Comparison of ENCODE assay signal across 10 cellular contexts in genomic region chr3:194271459-194272035, GRCh38.
DNase-seq lines count a peak whose midpoint lies in the region; ATAC-seq and TF ChIP-seq lines count a peak whose summit lies in the region.
"Had no signal": no experiment of that assay in that cellular context is flagged by ENCODE, and none has a peak within 500 bp of the region (broad histone marks: within the 10 kb centered on the region; RNA-seq: fewer than 3 reads in every experiment).

No MANE protein-coding gene starts in this region.

- peak overlapping the region; percentile 96 for H3K27ac ChIP-seq in left ventricle myocardium inferior (replicated peaks)
- peak overlapping the region; percentile 44 to 79 for H3K27ac ChIP-seq in ovary
- peak overlapping the region; percentile 69 to 76 for H3K27ac ChIP-seq in aorta (ENCODE audit: low read depth in 1 of 2, low read length in 2 of 2)

- H3K27me3 ChIP-seq in left ventricle myocardium inferior (ENCODE audit: low read depth) (no peaks in the 10 kb centered on the region), ovary (no peaks in the 10 kb centered on the region), aorta (ENCODE audit: control insufficient read depth in 1 of 2, insufficient read depth in 2 of 2, low read length in 1 of 2) (no peaks in the 10 kb centered on the region)

- DNase-seq in left ventricle myocardium inferior (no peak), Right ventricle myocardium superior (no peak), fibroblast of gingiva (ENCODE audit: low read depth) (peak; percentile 27), ovary (no peak), aorta (no peak), CD1c-positive myeloid dendritic cell (ENCODE audit: extremely low spot score) (no peak), OCI-M1 (lab: John Stamatoyannopoulos, UW) (no peak)
- DNase-seq: EL had no signal

- WGBS in ovary, 3 donors, result 52 to 75% (median 54%) methylated on average over 15 of the region's 15 CpGs
- 24 to 31% methylated on average over 15 of the region's 15 CpGs for WGBS in aorta, 2 donors

- H3K9me3 ChIP-seq in left ventricle myocardium inferior (replicated peaks), result no peaks in the 10 kb centered on the region
- no peaks in the 10 kb centered on the region for H3K9me3 ChIP-seq in ovary
- H3K9me3 ChIP-seq in aorta (ENCODE audit: control insufficient read depth, low read length), result no peaks in the 10 kb centered on the region

- H3K4me3 ChIP-seq in left ventricle myocardium inferior (no peak overlapping the region), ovary (no peak overlapping the region), aorta (ENCODE audit: low read length in 2 of 2) (no peak overlapping the region)

- ATAC-seq in Right ventricle myocardium superior (ENCODE audit: poor library complexity), result no peak
- no peak for ATAC-seq in aorta (ENCODE audit: low FRiP score)
- ATAC-seq in GM21360 (IDR thresholded peaks at IDR 0.05; ENCODE audit: unreplicated experiment), result no peak
- ATAC-seq: T-cell had no signal

- TF ChIP-seq CTCF in left ventricle myocardium inferior (IDR thresholded peaks at IDR 0.05; ENCODE audit: borderline replicate concordance), result no peak
- TF ChIP-seq CTCF in ovary (IDR thresholded peaks at IDR 0.05), result no peak

- H3K4me1 ChIP-seq in left ventricle myocardium inferior (peaks cover 72% of the 10 kb centered on the region), ovary (ENCODE audit: insufficient read depth) (peaks cover 25% of the 10 kb centered on the region), aorta (ENCODE audit: control insufficient read depth in 1 of 2, insufficient read depth in 2 of 2, low read length in 2 of 2) (peaks cover 0 to 6% of the 10 kb centered on the region in 2 donors)

- intact Hi-C loops in left ventricle myocardium inferior (cut with micrococcal nuclease), result no loop called here
- intact Hi-C loops in Right ventricle myocardium superior (cut with DNase I), result loop anchor here (5.0 kb wide), 1 partner anchor 41 kb away; no protein-coding TSS in a partner anchor
- intact Hi-C loops in ovary (cut with DNase I), result loop anchor here in 2 of 4 donors (5.0 to 10.0 kb wide), 2 partner anchors 129 to 267 kb away; no protein-coding TSS in a partner anchor
- intact Hi-C loops in aorta (cut with DNase I), result loop anchor here (5.0 kb wide), 2 partner anchors 46 to 134 kb away; partner anchors contain the start of gene HES1 (in 1 of the 2)

- H3K36me3 ChIP-seq in left ventricle myocardium inferior (no peaks in the 10 kb centered on the region), ovary (no peaks in the 10 kb centered on the region), aorta (ENCODE audit: control insufficient read depth in 1 of 2, insufficient read depth in 2 of 2, low read length in 1 of 2) (no peaks in the 10 kb centered on the region)

- TF ChIP-seq EP300 in ovary (IDR thresholded peaks at IDR 0.05), result no peak

- no peak for TF ChIP-seq POLR2A in ovary (IDR thresholded peaks at IDR 0.05)
